ENCODE assay signal across 1 cellular context in genomic region chr1:227895828-227896685, GRCh38.
TF ChIP-seq lines count a peak whose summit lies in the region.

No MANE protein-coding gene starts in this region.

TF ChIP-seq in HepG2, 621 proteins besides CTCF, POLR2A, EP300 and RAD21 (continued from another document and continues in another):
- TF ChIP-seq BATF2 (CRISPR knock-in tag; IDR thresholded peaks at IDR 0.05) = no peak
- TF ChIP-seq PAXIP1 (CRISPR knock-in tag; conservative IDR thresholded peaks at IDR 0.05) = 0 out of 2 replicates have a peak, but pooled peaks have one; percentile 23
- TF ChIP-seq BRF2 (CRISPR knock-in tag; IDR thresholded peaks at IDR 0.05) = no peak
- 0 out of 2 replicates have a peak, but pooled peaks have one; percentile 50 for TF ChIP-seq ZNF644 (CRISPR knock-in tag; IDR thresholded peaks at IDR 0.05; ENCODE audit: low read depth)
- no peak for TF ChIP-seq RNF2 (conservative IDR thresholded peaks at IDR 0.05; ENCODE audit: low read depth)
- no peak for TF ChIP-seq SMAD1 (CRISPR knock-in tag; IDR thresholded peaks at IDR 0.05; ENCODE audit: borderline replicate concordance, low read depth)
- TF ChIP-seq PHF8 (CRISPR knock-in tag; IDR thresholded peaks at IDR 0.05) = peak; percentile 61
- TF ChIP-seq DPF2 (CRISPR knock-in tag; IDR thresholded peaks at IDR 0.05; ENCODE audit: borderline replicate concordance, low read depth) = peak; percentile 43; the same call in 1 of the 2 replicates
- no peak for TF ChIP-seq ZNF136 (CRISPR knock-in tag; IDR thresholded peaks at IDR 0.05; ENCODE audit: low read depth)
- TF ChIP-seq ZBTB7A (CRISPR knock-in tag; IDR thresholded peaks at IDR 0.05) = 0 out of 2 replicates have a peak, but pooled peaks have one; percentile 17
- no peak for TF ChIP-seq ZNF329 (CRISPR knock-in tag; IDR thresholded peaks at IDR 0.05; ENCODE audit: low read depth)
- TF ChIP-seq ZNF691 (CRISPR knock-in tag; IDR thresholded peaks at IDR 0.05; ENCODE audit: borderline replicate concordance, low read depth) = 0 out of 2 replicates have a peak, but pooled peaks have one; percentile 58
- no peak for TF ChIP-seq ARNT2 (CRISPR knock-in tag; IDR thresholded peaks at IDR 0.05; ENCODE audit: low read depth)
- no peak for TF ChIP-seq MLX (CRISPR knock-in tag; IDR thresholded peaks at IDR 0.05)
- TF ChIP-seq ZNF770 (CRISPR knock-in tag; IDR thresholded peaks at IDR 0.05) = peak; percentile 44
- peak; percentile 95 for TF ChIP-seq UBTF (CRISPR knock-in tag; IDR thresholded peaks at IDR 0.05)
- TF ChIP-seq ZNF512 (CRISPR knock-in tag; IDR thresholded peaks at IDR 0.05) = no peak
- TF ChIP-seq POGK (CRISPR knock-in tag; conservative IDR thresholded peaks at IDR 0.05) = peak; percentile 69; the same call in 1 of the 2 replicates
- TF ChIP-seq HIC2 (CRISPR knock-in tag; IDR thresholded peaks at IDR 0.05; ENCODE audit: low read depth) = peak; percentile 74
- no peak for TF ChIP-seq HNF4G (IDR thresholded peaks at IDR 0.05; ENCODE audit: borderline replicate concordance, low read depth, low read length)
- 0 out of 2 replicates have a peak, but pooled peaks have one; percentile 31 for TF ChIP-seq HNF4G (CRISPR knock-in tag; IDR thresholded peaks at IDR 0.05; ENCODE audit: borderline replicate concordance, low read depth)
- TF ChIP-seq ZNF678 (CRISPR knock-in tag; IDR thresholded peaks at IDR 0.05) = no peak
- peak; percentile 68; the same call in 1 of the 2 replicates for TF ChIP-seq HNRNPL (IDR thresholded peaks at IDR 0.05; ENCODE audit: low read depth, low read length)
- TF ChIP-seq HNF1B (CRISPR knock-in tag; IDR thresholded peaks at IDR 0.05) = 0 out of 2 replicates have a peak, but pooled peaks have one; percentile 30
- TF ChIP-seq ZNF33B (CRISPR knock-in tag; IDR thresholded peaks at IDR 0.05) = peak; percentile 37; the same call in 1 of the 2 replicates
- peak; percentile 67 for TF ChIP-seq ZNF687 (CRISPR knock-in tag; IDR thresholded peaks at IDR 0.05)
- TF ChIP-seq REPIN1 (CRISPR knock-in tag; IDR thresholded peaks at IDR 0.05; ENCODE audit: borderline replicate concordance, low read depth) = 0 out of 2 replicates have a peak, but pooled peaks have one; percentile 39
- peak; percentile 20; the same call in 1 of the 2 replicates for TF ChIP-seq SAP130 (CRISPR knock-in tag; IDR thresholded peaks at IDR 0.05; ENCODE audit: low read depth)
- TF ChIP-seq ZNF546 (CRISPR knock-in tag; conservative IDR thresholded peaks at IDR 0.05) = no peak
